ENCODE assay signal across 23 cellular contexts in the genomic region with DNA sequence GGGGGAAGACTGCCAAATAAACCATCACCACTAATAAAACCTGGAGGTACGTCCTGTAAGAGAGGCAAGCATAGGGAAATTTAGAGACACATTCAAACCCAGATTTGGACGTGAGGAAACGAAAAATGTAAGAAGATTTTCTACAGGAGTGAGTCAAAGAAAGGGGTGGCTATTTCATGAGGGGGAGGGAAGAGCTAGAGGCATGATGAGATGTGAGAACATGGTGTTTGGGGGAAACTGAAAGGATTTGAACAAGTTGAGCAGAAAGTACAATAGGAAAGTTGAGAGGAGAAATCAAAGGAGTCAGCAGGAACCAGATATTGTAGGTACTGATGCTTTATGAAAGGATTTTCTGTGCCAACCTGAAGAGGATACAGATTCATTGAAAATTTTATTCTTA.
"Had no signal": no experiment of that assay in that cellular context is flagged by ENCODE, and none has a peak within 500 bp of the region (broad histone marks: within the 10 kb centered on the region; RNA-seq: fewer than 3 reads in every experiment).

No MANE protein-coding gene starts in this region.

- H3K27ac Mint-ChIP-seq: T-cell; T-helper 1 cell treated with Interleukin-12 subunit alpha and Interleukin-12 subunit beta and Interleukin-4 antibody, amounts not matched to agents 30 μg/mL and 1 μg/mL, for 36 hours had no signal

- H3K4me2 ChIP-seq: SK-N-SH had no signal

- H3K27me3 Mint-ChIP-seq: T-cell had no signal

- H3K9ac ChIP-seq: SK-N-SH had no signal

- H3K9me2 ChIP-seq: SK-N-SH had no signal

- H3K4me3 Mint-ChIP-seq: T-cell; T-helper 1 cell treated with Interleukin-12 subunit alpha and Interleukin-12 subunit beta and Interleukin-4 antibody, amounts not matched to agents 30 μg/mL and 1 μg/mL, for 36 hours had no signal

- DNase-seq: IMR-90, Karpas-422, KG1, MG63, NCI-H1092 treated with DMSO at 0.1 percent for 48 hours, NCI-H1436, NCI-H187, NCI-H2029, NCI-H2081 treated with DMSO at 0.1 percent for 48 hours, NCI-H2171, NCI-H345, NCI-H524, NCI-H526 treated with DMSO at 0.1 percent for 48 hours, NCI-H748 treated with DMSO at 0.1 percent for 48 hours, PC-3, SHP77, SK-N-SH, SW 1271, T-cell had no signal

- H3K4me1 Mint-ChIP-seq: T-cell had no signal

- H3K9me3 Mint-ChIP-seq: T-helper 1 cell treated with Interleukin-12 subunit alpha and Interleukin-12 subunit beta and Interleukin-4 antibody, amounts not matched to agents 30 μg/mL and 1 μg/mL, for 36 hours had no signal

- H3K4me3 ChIP-seq: MG63 had no signal

- H3K36me3 Mint-ChIP-seq: T-cell had no signal

- H3K27ac ChIP-seq: RWPE1 had no signal

- H3K36me3 ChIP-seq: MG63 had no signal

- H3K27me3 ChIP-seq: MG63 had no signal

- ATAC-seq: HepG2, Panc1, PC-3, T-cell had no signal

- H3K9me3 ChIP-seq: MG63, SK-N-SH had no signal
